Comparison of ENCODE assay signal across 8 cellular contexts in genomic region chr12:1083888-1084262, GRCh38.
A peak's percentile ranks its signal among the peaks of the same experiment; 100 is the strongest.
DNase-seq lines count a peak whose midpoint lies in the region; ATAC-seq and TF ChIP-seq lines count a peak whose summit lies in the region.

No MANE protein-coding gene starts in this region.

- DNase-seq in AG10803 (ENCODE audit: low read depth) (peak; percentile 52), NB4 (ENCODE audit: low read depth) (peak; percentile 52), amniotic epithelial cell (ENCODE audit: low read depth) (peak; percentile 80), lung microvascular endothelial cell (ENCODE audit: low read depth in 2 of 2) (peak; percentile 63 to 80), NOMO-1 treated with DMSO at 0.1 percent for 48 hours (lab: John Stamatoyannopoulos, UW; ENCODE audit: unreplicated experiment) (no peak)

- TF ChIP-seq CTCF in AG10803 (conservative IDR thresholded peaks at IDR 0.05; ENCODE audit: low read length) (no peak), NB4 (IDR thresholded peaks at IDR 0.05; ENCODE audit: low read depth, low read length) (no peak)

- no peak for TF ChIP-seq POLR2A in NB4 (IDR thresholded peaks at IDR 0.05; ENCODE audit: extremely low read depth, insufficient read length)

- ATAC-seq in HG02970 (IDR thresholded peaks at IDR 0.05; ENCODE audit: low FRiP score, unreplicated experiment) (no peak), HG03135 (IDR thresholded peaks at IDR 0.05; ENCODE audit: unreplicated experiment) (no peak), GM19455 (IDR thresholded peaks at IDR 0.05; ENCODE audit: unreplicated experiment) (no peak)

- H3K4me3 ChIP-seq in AG10803 (ENCODE audit: low read length) = no peak overlapping the region
- no peak overlapping the region for H3K4me3 ChIP-seq in NB4 (ENCODE audit: low read depth, low read length)
